Comparison of ENCODE assay signal across 22 cellular contexts in genomic region chr9:125890793-125891192, GRCh38.
DNase-seq lines count a peak whose midpoint lies in the region; ATAC-seq, FAIRE-seq and TF ChIP-seq lines count a peak whose summit lies in the region.
"Had no signal": no experiment of that assay in that cellular context is flagged by ENCODE, and none has a peak within 500 bp of the region (broad histone marks: within the 10 kb centered on the region; RNA-seq: fewer than 3 reads in every experiment).

No MANE protein-coding gene starts in this region.

- no peaks in the 10 kb centered on the region for H3K9me3 ChIP-seq in neural cell (ENCODE audit: low read length)
- H3K9me3 ChIP-seq: Caco-2, gastrocnemius medialis, upper lobe of right lung had no signal

- H3K4me2 ChIP-seq in neural cell (ENCODE audit: low read length) = peak overlapping the region; percentile 52
- H3K4me2 ChIP-seq: KMS-11 had no signal

- TF ChIP-seq EP300 in neural cell (conservative IDR thresholded peaks at IDR 0.05; ENCODE audit: poor library complexity, severe bottlenecking) = no peak

- FAIRE-seq in GM19239 (lab: Jason Lieb, UNC) = peak; percentile 68

- peak overlapping the region; percentile 67 for H3K4me3 ChIP-seq in neural cell (ENCODE audit: low read length)

- no peak for TF ChIP-seq CTCF in neural cell (IDR thresholded peaks at IDR 0.05; ENCODE audit: poor library complexity, severe bottlenecking)

- no peaks in the 10 kb centered on the region for H4K20me1 ChIP-seq in neural cell (ENCODE audit: insufficient read depth)

- no peaks in the 10 kb centered on the region for H3K36me3 ChIP-seq in neural cell (ENCODE audit: insufficient read depth, low read length)
- H3K36me3 ChIP-seq: gastrocnemius medialis, upper lobe of right lung had no signal

- peak overlapping the region; percentile 89 for H3K9ac ChIP-seq in neural cell (ENCODE audit: low read length)
- H3K9ac ChIP-seq: KMS-11 had no signal

- H2AFZ ChIP-seq in neural cell (ENCODE audit: low read depth, low read length) = no peak overlapping the region

- H3F3A ChIP-seq in neural cell (ENCODE audit: insufficient read depth, low read length, poor library complexity, severe bottlenecking) = peaks cover 22% of the 10 kb centered on the region

- no peaks in the 10 kb centered on the region for H3K27me3 ChIP-seq in neural cell (ENCODE audit: insufficient read depth, low read depth, low read length)
- H3K27me3 ChIP-seq: upper lobe of right lung had no signal

- H3K9me2 ChIP-seq in neural cell (ENCODE audit: insufficient read depth, low read length) = no peaks in the 10 kb centered on the region

- ATAC-seq in GM18873 (IDR thresholded peaks at IDR 0.05; ENCODE audit: low FRiP score, unreplicated experiment) (no peak), HG03460 (IDR thresholded peaks at IDR 0.05; ENCODE audit: unreplicated experiment) (no peak)
- ATAC-seq: activated CD4-positive, CD25-positive, alpha-beta regulatory T cell treated with anti-CD3 and anti-CD28 coated beads, Interleukin-2, amount 50 U/mL, for 24 hours; activated T-cell treated with anti-CD3 and anti-CD28 coated beads, Interleukin-2, amount 50 U/mL, for 4 hours; gastrocnemius medialis; upper lobe of right lung had no signal

- H3K79me2 ChIP-seq in neural cell (replicated peaks; ENCODE audit: insufficient read depth, low read length) = peaks cover 88% of the 10 kb centered on the region

- H3K27ac ChIP-seq in caudate nucleus (ENCODE audit: low read depth, low read length) (peak overlapping the region; percentile 40), neural cell (ENCODE audit: low read length) (peak overlapping the region; percentile 96)
- H3K27ac ChIP-seq: gastrocnemius medialis, KMS-11, upper lobe of right lung had no signal

- TF ChIP-seq RAD21 in neural cell (conservative IDR thresholded peaks at IDR 0.05) = no peak

- peak; percentile 51 for DNase-seq in NCI-H1092 treated with DMSO at 0.1 percent for 48 hours (lab: John Stamatoyannopoulos, UW)
- DNase-seq in NCI-H1092 (lab: John Stamatoyannopoulos, UW) = no peak
- no peak for DNase-seq in GM19239 (ENCODE audit: insufficient read length, low spot score)
- DNase-seq in caudate nucleus (lab: John Stamatoyannopoulos, UW) = no peak
- DNase-seq in NCI-H748 (lab: John Stamatoyannopoulos, UW; ENCODE audit: unreplicated experiment) = no peak
- DNase-seq: 8988T; activated naive CD4-positive, alpha-beta T cell treated with anti-CD3 and anti-CD28 coated beads, Interleukin-2, amount 10 ng/mL, durations not matched to agents 7 days and 5 days; activated T-cell treated with anti-CD3 and anti-CD28 coated beads, Interleukin-2, amount 50 U/mL, for 4 hours; Caco-2; gastrocnemius medialis; left cardiac atrium; NCI-H1105; NCI-H526 treated with DMSO at 0.1 percent for 48 hours; OCI-M1; stimulated activated CD4-positive, alpha-beta T cell treated with anti-CD3 and anti-CD28 coated beads, Interleukin-2, amount 100 ng/mL, for 48 hours; T1000; upper lobe of right lung had no signal

TF ChIP-seq in neural cell, 6 proteins besides CTCF, POLR2A, EP300 and RAD21:
- no peak for TF ChIP-seq TAF1 (IDR thresholded peaks at IDR 0.05; ENCODE audit: low read depth)
- no peak for TF ChIP-seq MXI1 (conservative IDR thresholded peaks at IDR 0.05; ENCODE audit: poor library complexity, severe bottlenecking)
- no peak for TF ChIP-seq POLR2AphosphoS5 (IDR thresholded peaks at IDR 0.05)
- TF ChIP-seq EZH2 (IDR thresholded peaks at IDR 0.05; ENCODE audit: borderline replicate concordance, insufficient read depth, low read length, poor library complexity, severe bottlenecking) = no peak
- no peak for TF ChIP-seq REST (IDR thresholded peaks at IDR 0.05; ENCODE audit: borderline replicate concordance)
- TF ChIP-seq SMC3 (conservative IDR thresholded peaks at IDR 0.05; ENCODE audit: poor library complexity) = no peak
